8 cellular contexts compared by ENCODE assay signal in genomic region chr3:48301020-48301813, GRCh38. TPM values are rescaled to one million over a fixed set of nuclear protein-coding genes. Genes with fewer than 3 reads are reported as not detected.
DNase-seq lines count a peak whose midpoint lies in the region; ATAC-seq and TF ChIP-seq lines count a peak whose summit lies in the region.

Gene NME6, minus strand, starts transcription at chr3:48301367.

- no peaks in the 10 kb centered on the region for H4K20me1 ChIP-seq in BLaER1

- H3K9me3 Mint-ChIP-seq in activated CD4-positive, alpha-beta memory T cell treated with anti-CD3 and anti-CD28 coated beads for 36 hours: no peaks in the 10 kb centered on the region

- peak within 1 kb of the TSS; percentile 97 for H3K9ac ChIP-seq in BLaER1

- CTCF ChIA-PET in activated CD4-positive, alpha-beta memory T cell treated with anti-CD3 and anti-CD28 coated beads for 36 hours (lab: Charles Lee): interaction anchor here (0.9 to 2.1 kb wide), 5 partner anchors 32 to 135 kb away, joined by 3 to 14 read pairs (median 5); no protein-coding TSS in a partner anchor

- peak within 1 kb of the TSS; percentile 98 for H3K27ac Mint-ChIP-seq in activated CD4-positive, alpha-beta memory T cell treated with anti-CD3 and anti-CD28 coated beads for 36 hours

- peak within 1 kb of the TSS; percentile 96 for H3K4me3 Mint-ChIP-seq in activated CD4-positive, alpha-beta memory T cell treated with anti-CD3 and anti-CD28 coated beads for 36 hours

- H3K27me3 Mint-ChIP-seq in activated CD4-positive, alpha-beta memory T cell treated with anti-CD3 and anti-CD28 coated beads for 36 hours: no peaks in the 10 kb centered on the region

- intact Hi-C loops in activated CD4-positive, alpha-beta memory T cell treated with anti-CD3 and anti-CD28 coated beads for 36 hours (cut with micrococcal nuclease): loop anchor here (1.0 kb wide), 3 partner anchors 33 to 113 kb away; partner anchors contain the start of genes CDC25A and ZNF589
- intact Hi-C loops in right lobe of liver (cut with DNase I): no loop called here

- peaks cover 34% of the 10 kb centered on the region for H3K4me1 Mint-ChIP-seq in activated CD4-positive, alpha-beta memory T cell treated with anti-CD3 and anti-CD28 coated beads for 36 hours (ENCODE audit: low read depth)

- 0% methylated on average over 9 of the region's 70 CpGs for WGBS in right lobe of liver (ENCODE audit: insufficient coverage, low coverage, low lambda C conversion rate, missing lambda C conversion rate)

- H3K4me2 ChIP-seq in BLaER1: peak within 1 kb of the TSS; percentile 91

- POLR2A ChIA-PET in activated CD4-positive, alpha-beta memory T cell treated with anti-CD3 and anti-CD28 coated beads for 36 hours (lab: Charles Lee): interaction anchor here (0.9 to 3.4 kb wide), 7 partner anchors 28 to 335 kb away, joined by 3 to 17 read pairs (median 4); partner anchors contain the start of genes CDC25A, SHISA5, SLC26A6 and ZNF589

- H3K27ac ChIP-seq in BLaER1: peak within 1 kb of the TSS; percentile 97
- peak within 1 kb of the TSS; percentile 64 to 87 (median 79) for H3K27ac ChIP-seq in right lobe of liver

- TF ChIP-seq POLR2A in right lobe of liver (IDR thresholded peaks at IDR 0.05): peak; percentile 76

- H3K4me1 ChIP-seq in BLaER1 (peaks cover 29% of the 10 kb centered on the region), right lobe of liver (peaks cover 0 to 7% (median 0%) of the 10 kb centered on the region in 4 donors)

- H3K9me3 ChIP-seq in BLaER1 (no peaks in the 10 kb centered on the region), right lobe of liver (no peaks in the 10 kb centered on the region)

- H3K4me3 ChIP-seq in BLaER1 (peak within 1 kb of the TSS; percentile 86), right lobe of liver (peak within 1 kb of the TSS; percentile 77 to 88 (median 86))

- no peaks in the 10 kb centered on the region for H3K27me3 ChIP-seq in BLaER1
- H3K27me3 ChIP-seq in right lobe of liver: no peaks in the 10 kb centered on the region

- H3K36me3 Mint-ChIP-seq in activated CD4-positive, alpha-beta memory T cell treated with anti-CD3 and anti-CD28 coated beads for 36 hours: peaks cover 17% of the 10 kb centered on the region

- peak in 1 of 4 donors; percentile 11 for TF ChIP-seq CTCF in right lobe of liver (IDR thresholded peaks at IDR 0.05)

- ATAC-seq in GM19395 (IDR thresholded peaks at IDR 0.05; ENCODE audit: unreplicated experiment): peak; percentile 64
- peak; percentile 99 for ATAC-seq in right lobe of liver

- H3K36me3 ChIP-seq in BLaER1 (peaks cover 26% of the 10 kb centered on the region), right lobe of liver (peaks cover 0 to 10% (median under 1%) of the 10 kb centered on the region in 4 donors)

- DNase-seq in HK-2 (ENCODE audit: unreplicated experiment): peak; percentile 91
- peak; percentile 49 for DNase-seq in NCI-H82 treated with DMSO at 0.1 percent for 48 hours (lab: John Stamatoyannopoulos, UW; ENCODE audit: unreplicated experiment)
- DNase-seq in activated CD4-positive, alpha-beta memory T cell treated with anti-CD3 and anti-CD28 coated beads for 36 hours: peak; percentile 95
- peak; percentile 78 to 90 for DNase-seq in dermis microvascular lymphatic vessel endothelial cell (ENCODE audit: low read depth in 2 of 2)
- peak; percentile 93 to 94 (median 94) for DNase-seq in right lobe of liver
- peak; percentile 93 for DNase-seq in stimulated activated CD4-positive, alpha-beta T cell treated with anti-CD3 and anti-CD28 coated beads, Interleukin-4, amount 100 ng/mL, for 24 hours

RNA-seq across cellular contexts. Expression of gene NME6, which starts in this region (rescaled TPM):
- 10 to 100 TPM; 24.7 to 31.4 TPM for total RNA-seq in activated CD4-positive, alpha-beta memory T cell treated with anti-CD3 and anti-CD28 coated beads for 36 hours
- total RNA-seq in dermis microvascular lymphatic vessel endothelial cell: 15.3 and 20.5 TPM in 2 replicates
- 10 to 100 TPM in 5 of 6 experiments, 1 to 10 TPM in 1; 9.4 to 19.2 (median 13.5) TPM for total RNA-seq in right lobe of liver

Comparison
In these comparisons a context has a peak if more than half of its experiments do, and no peak if none do; other contexts are left out.
1. Peak in every context shown above with its lines: DNase-seq, ATAC-seq, H3K4me3 ChIP-seq and H3K27ac ChIP-seq.